In genomic region chr19:51016798-51017683, GRCh38 we compare ENCODE assay signal across 1 cellular context.
A peak's percentile ranks its signal among the peaks of the same experiment; 100 is the strongest.
TF ChIP-seq lines count a peak whose summit lies in the region.

No MANE protein-coding gene starts in this region.

TF ChIP-seq in HEK293, 187 proteins besides CTCF, POLR2A, EP300 and RAD21 (continued from another document):
- TF ChIP-seq TSHZ1 (tag by site-specific recombination; IDR thresholded peaks at IDR 0.05; ENCODE audit: borderline replicate concordance), result no peak
- no peak for TF ChIP-seq ZNF544 (tag by site-specific recombination; IDR thresholded peaks at IDR 0.05)
- TF ChIP-seq WT1 (tag by site-specific recombination; IDR thresholded peaks at IDR 0.05), result no peak
- peak; percentile 98 for TF ChIP-seq ZBTB17 (tag by site-specific recombination; IDR thresholded peaks at IDR 0.05)
- peak; percentile 91 for TF ChIP-seq ZNF423 (tag by site-specific recombination; IDR thresholded peaks at IDR 0.05)
- TF ChIP-seq SP7 (tag by site-specific recombination; IDR thresholded peaks at IDR 0.05), result 0 out of 2 replicates have a peak, but pooled peaks have one; percentile 56
- no peak for TF ChIP-seq ZNF155 (tag by site-specific recombination; IDR thresholded peaks at IDR 0.05)
- TF ChIP-seq YY2 (tag by site-specific recombination; IDR thresholded peaks at IDR 0.05), result peak; percentile 10; the same call in 1 of the 2 replicates
- TF ChIP-seq ZNF366 (tag by site-specific recombination; conservative IDR thresholded peaks at IDR 0.05), result peak; percentile 77; the same call in 1 of the 2 replicates
- peak; percentile 94 for TF ChIP-seq ZFHX2 (tag by site-specific recombination; conservative IDR thresholded peaks at IDR 0.05)
- TF ChIP-seq ZNF600 (tag by site-specific recombination; IDR thresholded peaks at IDR 0.05), result peak; percentile 85
- TF ChIP-seq ZIC2 (tag by site-specific recombination; IDR thresholded peaks at IDR 0.05), result peak; percentile 81
- TF ChIP-seq KLF1 (tag by site-specific recombination; IDR thresholded peaks at IDR 0.05), result peak; percentile 80
- peak; percentile 18; the same call in 1 of the 2 replicates for TF ChIP-seq ZNF121 (tag by site-specific recombination; IDR thresholded peaks at IDR 0.05)
- peak; percentile 85; the same call in 1 of the 2 replicates for TF ChIP-seq ZNF785 (tag by site-specific recombination; IDR thresholded peaks at IDR 0.05)
- TF ChIP-seq ZNF449 (tag by site-specific recombination; IDR thresholded peaks at IDR 0.05), result peak; percentile 31; the same call in 1 of the 2 replicates
- TF ChIP-seq ZNF10 (tag by site-specific recombination; IDR thresholded peaks at IDR 0.05), result 0 out of 2 replicates have a peak, but pooled peaks have one; percentile 22
- TF ChIP-seq GLI4 (tag by site-specific recombination; IDR thresholded peaks at IDR 0.05), result 0 out of 2 replicates have a peak, but pooled peaks have one; percentile 39
- 0 out of 2 replicates have a peak, but pooled peaks have one; percentile 29 for TF ChIP-seq KLF16 (tag by site-specific recombination; IDR thresholded peaks at IDR 0.05)
- peak; percentile 73 for TF ChIP-seq PATZ1 (tag by site-specific recombination; IDR thresholded peaks at IDR 0.05)
- TF ChIP-seq ZSCAN23 (tag by site-specific recombination; IDR thresholded peaks at IDR 0.05), result peak; percentile 33; the same call in 1 of the 2 replicates
- TF ChIP-seq ZNF645 (tag by site-specific recombination; IDR thresholded peaks at IDR 0.05), result no peak
- TF ChIP-seq ZBTB48 (tag by site-specific recombination; IDR thresholded peaks at IDR 0.05), result peak; percentile 89
- no peak for TF ChIP-seq ZNF626 (tag by site-specific recombination; IDR thresholded peaks at IDR 0.05)
- TF ChIP-seq ZNF398 (tag by site-specific recombination; IDR thresholded peaks at IDR 0.05), result peak; percentile 54
